21 cellular contexts compared by ENCODE assay signal in the genomic region with DNA sequence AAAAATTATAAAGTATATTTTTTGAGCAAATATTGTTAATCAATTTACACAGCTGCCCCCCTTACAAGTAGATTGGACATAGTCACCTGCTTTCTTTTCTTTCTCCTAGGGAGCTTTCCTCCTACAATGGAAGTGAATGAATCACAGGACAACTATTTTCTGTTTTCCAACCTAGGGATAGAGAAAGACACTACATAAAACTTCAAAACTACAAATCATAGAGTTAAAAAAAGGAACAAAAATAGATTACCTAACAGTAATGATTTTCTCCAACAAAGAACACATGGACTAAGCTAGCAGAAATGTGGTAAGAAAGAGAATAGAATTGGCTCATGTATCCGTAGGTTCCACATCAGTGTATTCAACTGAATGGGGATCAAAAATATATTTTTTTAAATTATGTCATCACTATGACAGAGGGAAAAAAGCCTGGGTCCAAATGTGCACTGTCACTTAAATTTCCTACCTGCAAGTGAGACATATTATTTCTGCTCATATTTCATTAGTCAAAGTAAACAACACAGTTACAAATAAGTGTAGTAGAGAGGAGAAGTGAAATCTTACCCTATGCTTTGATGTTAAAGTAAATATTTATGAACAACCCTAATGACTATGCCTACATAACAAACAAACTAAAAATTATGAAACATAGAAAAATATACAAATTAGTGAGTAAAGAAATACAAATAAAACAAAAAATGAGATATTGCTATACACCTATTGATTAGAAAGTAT.
"Had no signal": no experiment of that assay in that cellular context is flagged by ENCODE, and none has a peak within 500 bp of the region (broad histone marks: within the 10 kb centered on the region; RNA-seq: fewer than 3 reads in every experiment).

No MANE protein-coding gene starts in this region.

- H3K9me3 Mint-ChIP-seq: activated CD8-positive, alpha-beta T cell treated with anti-CD3 and anti-CD28 coated beads for 36 hours; T-helper 1 cell treated with Interleukin-12 subunit alpha and Interleukin-12 subunit beta and Interleukin-4 antibody, amounts not matched to agents 30 μg/mL and 1 μg/mL, for 36 hours had no signal

- ATAC-seq: activated CD4-positive, CD25-positive, alpha-beta regulatory T cell treated with anti-CD3 and anti-CD28 coated beads, Interleukin-2, amount 50 U/mL, for 24 hours; activated CD8-positive, alpha-beta T cell treated with anti-CD3 and anti-CD28 coated beads for 36 hours had no signal

- H3K27ac Mint-ChIP-seq: activated CD8-positive, alpha-beta T cell treated with anti-CD3 and anti-CD28 coated beads for 36 hours; activated naive CD4-positive, alpha-beta T cell treated with anti-CD3 and anti-CD28 coated beads, Interleukin-2, amount 50 U/mL, for 24 hours; brain; T-helper 1 cell treated with Interleukin-12 subunit alpha and Interleukin-12 subunit beta and Interleukin-4 antibody, amounts not matched to agents 30 μg/mL and 1 μg/mL, for 36 hours had no signal

- H3K27ac ChIP-seq: KMS-11, SK-N-MC had no signal

- H3K4me1 Mint-ChIP-seq: activated naive CD4-positive, alpha-beta T cell treated with anti-CD3 and anti-CD28 coated beads, Interleukin-2, amount 50 U/mL, for 24 hours; brain had no signal

- H3K4me3 ChIP-seq: SK-N-MC had no signal

- DNase-seq: activated CD4-positive, alpha-beta T cell treated with anti-CD3 and anti-CD28 coated beads for 4 hours; activated CD8-positive, alpha-beta memory T cell treated with anti-CD3 and anti-CD28 coated beads, Interleukin-2, amount 50 U/mL, for 48 hours; activated CD8-positive, alpha-beta T cell treated with anti-CD3 and anti-CD28 coated beads for 36 hours; activated naive CD4-positive, alpha-beta T cell; activated T-cell treated with anti-CD3 and anti-CD28 coated beads, Interleukin-2, amount 50 U/mL, for 1 hour; aorta; cerebellar nuclear complex; NCI-H1092; NCI-H1417; NCI-H1930; NCI-H2171; NCI-H2227 treated with DMSO at 0.1 percent for 48 hours; NCI-H69; NK-92 treated with Interleukin-12 subunit alpha and Interleukin-12 subunit beta, amount 100 ng/mL, for 24 hours; SW 1271 had no signal

- H3K4me2 ChIP-seq: KMS-11 had no signal

- H3K9ac ChIP-seq: KMS-11 had no signal

- H3K27me3 Mint-ChIP-seq: activated CD8-positive, alpha-beta T cell treated with anti-CD3 and anti-CD28 coated beads for 36 hours; activated naive CD4-positive, alpha-beta T cell treated with anti-CD3 and anti-CD28 coated beads, Interleukin-2, amount 50 U/mL, for 24 hours had no signal

- H3K4me3 Mint-ChIP-seq: activated CD8-positive, alpha-beta T cell treated with anti-CD3 and anti-CD28 coated beads for 36 hours; activated naive CD4-positive, alpha-beta T cell treated with anti-CD3 and anti-CD28 coated beads, Interleukin-2, amount 50 U/mL, for 24 hours; brain; T-helper 1 cell treated with Interleukin-12 subunit alpha and Interleukin-12 subunit beta and Interleukin-4 antibody, amounts not matched to agents 30 μg/mL and 1 μg/mL, for 36 hours had no signal

- H3K36me3 Mint-ChIP-seq: activated naive CD4-positive, alpha-beta T cell treated with anti-CD3 and anti-CD28 coated beads, Interleukin-2, amount 50 U/mL, for 24 hours; brain had no signal
